8 cellular contexts compared by ENCODE assay signal in the genomic region with DNA sequence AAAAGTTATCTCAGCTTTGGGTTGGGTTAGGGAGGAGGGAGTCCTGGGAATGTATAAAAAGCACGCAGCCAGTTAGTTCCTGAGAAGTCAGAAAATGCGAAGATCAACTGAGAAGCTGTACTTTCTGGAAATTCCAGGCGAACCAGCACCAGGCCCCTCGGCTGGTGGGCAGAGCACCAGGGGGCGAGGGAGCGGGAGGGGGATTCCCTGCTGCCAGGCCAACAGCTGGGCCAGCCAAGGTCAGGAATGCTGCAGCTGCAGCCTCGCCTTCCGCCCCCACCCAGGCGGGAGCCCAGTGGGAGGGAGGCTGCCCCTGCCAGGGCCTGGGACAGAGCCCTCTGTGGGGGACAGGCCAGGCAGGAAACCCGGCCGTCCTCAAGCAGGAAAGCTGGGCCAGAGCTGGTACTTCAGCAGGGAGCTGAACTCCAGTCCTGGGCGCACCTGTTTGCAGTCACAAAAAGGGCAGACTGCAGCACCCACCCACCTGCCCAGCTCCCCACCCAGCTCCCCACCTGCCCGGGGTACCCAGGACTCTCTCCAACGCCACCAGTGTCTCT. TPM values are rescaled to one million over a fixed set of nuclear protein-coding genes. Genes with fewer than 3 reads are reported as not detected.
DNase-seq lines count a peak whose midpoint lies in the region; ATAC-seq, FAIRE-seq and TF ChIP-seq lines count a peak whose summit lies in the region.

No MANE protein-coding gene starts in this region.

- H2AFZ ChIP-seq in GM12878 (ENCODE audit: control insufficient read depth, low read depth, low read length): no peak overlapping the region

- RAD21 ChIA-PET in GM12878 (lab: Charles Lee; ENCODE audit: unreplicated experiment): interaction anchor here (0.9 to 5.0 kb wide), 11 partner anchors 8 to 174 kb away, joined by 3 to 66 read pairs (median 9); a partner anchor contains a TSS

- peak; percentile 49 for TF ChIP-seq POLR2A in GM12878 (IDR thresholded peaks at IDR 0.05; ENCODE audit: low read depth, low read length)

- H3K27me3 ChIP-seq in GM12878 (replicated peaks in 1 of 2; ENCODE audit: control insufficient read depth in 2 of 2, insufficient read depth in 2 of 2, low read length in 1 of 2): no peaks in the 10 kb centered on the region

- peaks cover 24% of the 10 kb centered on the region for H3K4me1 Mint-ChIP-seq in activated T-cell treated with anti-CD3 and anti-CD28 coated beads, Interleukin-2, amount 50 U/mL, for 24 hours (ENCODE audit: low read depth)
- peaks cover 48% of the 10 kb centered on the region for H3K4me1 Mint-ChIP-seq in type B pancreatic cell (ENCODE audit: unreplicated experiment)

- intact Hi-C loops in GM12878 (cut with micrococcal nuclease; ENCODE audit: unreplicated experiment): no loop called here

- peak overlapping the region; percentile 99 for H3K27ac ChIP-seq in GM12878 (ENCODE audit: control insufficient read depth, insufficient read depth)

- H3K36me3 Mint-ChIP-seq in activated T-cell treated with anti-CD3 and anti-CD28 coated beads, Interleukin-2, amount 50 U/mL, for 24 hours (ENCODE audit: low read depth): no peaks in the 10 kb centered on the region
- no peaks in the 10 kb centered on the region for H3K36me3 Mint-ChIP-seq in type B pancreatic cell

- no peak for TF ChIP-seq CTCF in GM12878 (IDR thresholded peaks at IDR 0.05 in 2 of 3, conservative IDR thresholded peaks at IDR 0.05 in 1 of 3; ENCODE audit: control insufficient read depth in 2 of 3, extremely low read depth in 1 of 3, insufficient read depth in 1 of 3, low read depth in 3 of 3, low read length in 3 of 3)
- TF ChIP-seq CTCF in type B pancreatic cell (conservative IDR thresholded peaks at IDR 0.05): no peak

- peak overlapping the region; percentile 90 for H3K4me2 ChIP-seq in GM12878 (ENCODE audit: control insufficient read depth, insufficient read depth)

- SMC1A ChIA-PET in GM12878 (lab: Charles Lee; ENCODE audit: uncharacterized antibody, unreplicated experiment): interaction anchor here (0.8 to 3.9 kb wide), 7 partner anchors 9 to 57 kb away, joined by 3 to 58 read pairs (median 15); no protein-coding TSS in a partner anchor

- H4K20me1 ChIP-seq in GM12878 (ENCODE audit: control insufficient read depth, insufficient read depth): no peaks in the 10 kb centered on the region

- peaks cover 64% of the 10 kb centered on the region for H3K4me1 ChIP-seq in GM12878 (ENCODE audit: control insufficient read depth, insufficient read depth, low read length)

- H3K9me3 Mint-ChIP-seq in activated T-cell treated with anti-CD3 and anti-CD28 coated beads, Interleukin-2, amount 50 U/mL, for 24 hours: no peaks in the 10 kb centered on the region
- H3K9me3 Mint-ChIP-seq in type B pancreatic cell: no peaks in the 10 kb centered on the region

- TSS peak; percentile 46 for BruUV-seq in GM12878 (replicated peaks; lab: Mats Ljungman, UMichigan)

- ATAC-seq in GM12878: peak; percentile 7
- ATAC-seq in left lobe of liver: peak; percentile 16
- no peak for ATAC-seq in HG03442 (IDR thresholded peaks at IDR 0.05; ENCODE audit: unreplicated experiment)

- H3K4me3 ChIP-seq in GM12878: peak overlapping the region; percentile 67

- no peak for TF ChIP-seq EP300 in GM12878 (IDR thresholded peaks at IDR 0.05; ENCODE audit: borderline replicate concordance in 1 of 2, control insufficient read depth in 1 of 2, low read depth in 2 of 2, low read length in 2 of 2)

- no peaks in the 10 kb centered on the region for H3K9me3 ChIP-seq in GM12878 (replicated peaks; ENCODE audit: control insufficient read depth, insufficient read depth, low read length)

- POLR2A ChIA-PET in GM12878 (lab: Charles Lee): interaction anchor here (0.6 to 4.3 kb wide), 9 partner anchors 11 to 135 kb away, joined by 3 to 54 read pairs (median 5); no protein-coding TSS in a partner anchor

- no peak for DNase-seq in activated T-cell treated with anti-CD3 and anti-CD28 coated beads, Interleukin-2, amount 50 U/mL, for 24 hours
- DNase-seq in activated T-cell treated with anti-CD3 and anti-CD28 coated beads for 4 hours (no peak), GM12878 (ENCODE audit: low read depth, low spot score) (no peak), left lobe of liver (ENCODE audit: low spot score) (no peak), type B pancreatic cell (ENCODE audit: extremely low spot score, unreplicated experiment) (no peak), G401 (ENCODE audit: low spot score) (no peak), NCI-H2196 (lab: John Stamatoyannopoulos, UW; ENCODE audit: unreplicated experiment) (no peak)

- H3K27me3 Mint-ChIP-seq in activated T-cell treated with anti-CD3 and anti-CD28 coated beads, Interleukin-2, amount 50 U/mL, for 24 hours: no peaks in the 10 kb centered on the region
- no peaks in the 10 kb centered on the region for H3K27me3 Mint-ChIP-seq in type B pancreatic cell

- in situ Hi-C loops in GM12878 (cut with MboI) (no loop called here), G401 (cut with HindIII; ENCODE audit: low sequenced_read_pairs) (no loop called here)

- WGBS in GM12878 (ENCODE audit: insufficient coverage, insufficient replicate concordance, low lambda C conversion rate, missing lambda C conversion rate): under 1% methylated on average over 14 of the region's 14 CpGs

- H3K36me3 ChIP-seq in GM12878 (ENCODE audit: control insufficient read depth in 2 of 2, insufficient read depth in 2 of 2, low read length in 1 of 2): peaks cover 0 to 6% of the 10 kb centered on the region in 2 experiments; a peak in 2 of 4 replicates

- TF ChIP-seq RAD21 in GM12878 (IDR thresholded peaks at IDR 0.05; ENCODE audit: insufficient read depth, low read depth, low read length): no peak

- H3K9ac ChIP-seq in GM12878 (ENCODE audit: control insufficient read depth, insufficient read depth, low read length): peak overlapping the region; percentile 79

- FAIRE-seq in GM12878 (lab: Jason Lieb, UNC): no peak

- peak overlapping the region; percentile 56 for H3K27ac Mint-ChIP-seq in activated T-cell treated with anti-CD3 and anti-CD28 coated beads, Interleukin-2, amount 50 U/mL, for 24 hours
- H3K27ac Mint-ChIP-seq in type B pancreatic cell: peak overlapping the region; percentile 94

- CTCF ChIA-PET in GM12878 (lab: Yijun Ruan, JAX): interaction anchor here (1.1 to 4.3 kb wide), 8 partner anchors 9 to 174 kb away, joined by 3 to 34 read pairs (median 6); no protein-coding TSS in a partner anchor

- H3K4me3 Mint-ChIP-seq in activated T-cell treated with anti-CD3 and anti-CD28 coated beads, Interleukin-2, amount 50 U/mL, for 24 hours: no peak overlapping the region
- peak overlapping the region; percentile 77 for H3K4me3 Mint-ChIP-seq in type B pancreatic cell

- H3K79me2 ChIP-seq in GM12878 (ENCODE audit: control insufficient read depth, insufficient read depth, low read length): peaks cover 77% of the 10 kb centered on the region

TF ChIP-seq in GM12878, 131 proteins besides CTCF, POLR2A, EP300 and RAD21 (continues in another document):
- no peak for TF ChIP-seq RB1 (IDR thresholded peaks at IDR 0.05; ENCODE audit: borderline replicate concordance)
- no peak for TF ChIP-seq BCL11A (IDR thresholded peaks at IDR 0.05; ENCODE audit: low read depth, low read length)
- no peak for TF ChIP-seq ZNF384 (IDR thresholded peaks at IDR 0.05; ENCODE audit: borderline replicate concordance, low read depth, low read length)
- TF ChIP-seq, protein P1, sequence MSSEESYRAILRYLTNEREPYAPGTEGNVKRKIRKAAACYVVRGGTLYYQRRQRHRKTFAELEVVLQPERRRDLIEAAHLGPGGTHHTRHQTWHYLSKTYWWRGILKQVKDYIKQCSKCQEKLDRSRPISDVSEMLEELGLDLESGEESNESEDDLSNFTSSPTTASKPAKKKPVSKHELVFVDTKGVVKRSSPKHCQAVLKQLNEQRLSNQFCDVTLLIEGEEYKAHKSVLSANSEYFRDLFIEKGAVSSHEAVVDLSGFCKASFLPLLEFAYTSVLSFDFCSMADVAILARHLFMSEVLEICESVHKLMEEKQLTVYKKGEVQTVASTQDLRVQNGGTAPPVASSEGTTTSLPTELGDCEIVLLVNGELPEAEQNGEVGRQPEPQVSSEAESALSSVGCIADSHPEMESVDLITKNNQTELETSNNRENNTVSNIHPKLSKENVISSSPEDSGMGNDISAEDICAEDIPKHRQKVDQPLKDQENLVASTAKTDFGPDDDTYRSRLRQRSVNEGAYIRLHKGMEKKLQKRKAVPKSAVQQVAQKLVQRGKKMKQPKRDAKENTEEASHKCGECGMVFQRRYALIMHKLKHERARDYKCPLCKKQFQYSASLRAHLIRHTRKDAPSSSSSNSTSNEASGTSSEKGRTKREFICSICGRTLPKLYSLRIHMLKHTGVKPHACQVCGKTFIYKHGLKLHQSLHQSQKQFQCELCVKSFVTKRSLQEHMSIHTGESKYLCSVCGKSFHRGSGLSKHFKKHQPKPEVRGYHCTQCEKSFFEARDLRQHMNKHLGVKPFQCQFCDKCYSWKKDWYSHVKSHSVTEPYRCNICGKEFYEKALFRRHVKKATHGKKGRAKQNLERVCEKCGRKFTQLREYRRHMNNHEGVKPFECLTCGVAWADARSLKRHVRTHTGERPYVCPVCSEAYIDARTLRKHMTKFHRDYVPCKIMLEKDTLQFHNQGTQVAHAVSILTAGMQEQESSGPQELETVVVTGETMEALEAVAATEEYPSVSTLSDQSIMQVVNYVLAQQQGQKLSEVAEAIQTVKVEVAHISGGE (CRISPR knock-in tag; IDR thresholded peaks at IDR 0.05): no peak
- TF ChIP-seq FOXM1 (IDR thresholded peaks at IDR 0.05; ENCODE audit: low read depth, low read length): no peak
- no peak for TF ChIP-seq RFX5 (IDR thresholded peaks at IDR 0.05; ENCODE audit: low read depth, low read length)
- no peak for TF ChIP-seq RBBP5 (conservative IDR thresholded peaks at IDR 0.05)

RNA-seq across cellular contexts. Expression of a gene that starts 35.5 kb away (rescaled TPM):
- 39.5 and 41.0 TPM in 2 replicates for total RNA-seq in GM12878 (2013; cell fraction: nucleolus; rRNA removed)
- total RNA-seq in GM12878 (2014; rRNA removed): 15.4 and 17.3 TPM in 2 replicates
- 17.8 and 18.1 TPM in 2 replicates for total RNA-seq in GM12878 (2014; rRNA removed; fragmentation: Illumina TruSeq; extraction: Trizol)
- 36.0 and 43.9 TPM in 2 replicates for total RNA-seq in GM12878 (2021)
- 11.0 TPM for polyA plus RNA-seq in GM12878 (2011; ENCODE audit: low read depth)
- polyA plus RNA-seq in GM12878 (2011; rRNA removed): 9.7 and 13.3 TPM in 2 replicates
- 16.2 and 18.8 TPM in 2 replicates for polyA plus RNA-seq in GM12878 (2011; cell fraction: cytosol; rRNA removed)
- 37.5 and 42.0 TPM in 2 replicates for polyA plus RNA-seq in GM12878 (2011; cell fraction: nucleus; rRNA removed)
- 24.7 and 27.4 TPM in 2 replicates for polyA plus RNA-seq in GM12878 (2012)
- 16.1 and 23.6 TPM in 2 replicates for polyA plus RNA-seq in GM12878 (2014; fragmentation: Illumina TruSeq; extraction: Trizol)
- polyA plus RNA-seq in GM12878 (2014; fragmentation: Nextera tagmentation; extraction: Ambion mirVana): under 1 TPM; 0.13 to 0.53 TPM
- polyA plus RNA-seq in GM12878 (2014; rRNA removed): 26.7 and 30.9 TPM in 2 replicates
- polyA plus RNA-seq in GM12878 (2016; fragmentation: Nextera tagmentation; extraction: Ambion mirVana): 10 to 100 TPM; 13.5 to 16.6 TPM
- 21.4 and 32.6 TPM in 2 replicates for polyA minus RNA-seq in GM12878 (2011; rRNA and poly(A)+ RNA removed)
- 12.7 and 13.9 TPM in 2 replicates for polyA minus RNA-seq in GM12878 (2011; cell fraction: cytosol; rRNA and poly(A)+ RNA removed)
- 11.4 and 17.0 TPM in 2 replicates for polyA minus RNA-seq in GM12878 (2011; cell fraction: nucleus; rRNA and poly(A)+ RNA removed)
- total RNA-seq in left lobe of liver: 34.8 TPM
- 39.4 and 54.3 TPM in 2 replicates for total RNA-seq in type B pancreatic cell (ENCODE audit: low replicate concordance)
- total RNA-seq in G401 (2014; rRNA removed; shearing (Covaris generic)): 18.9 and 21.4 TPM in 2 replicates
